Comparison of ENCODE assay signal across 13 cellular contexts in the genomic region with DNA sequence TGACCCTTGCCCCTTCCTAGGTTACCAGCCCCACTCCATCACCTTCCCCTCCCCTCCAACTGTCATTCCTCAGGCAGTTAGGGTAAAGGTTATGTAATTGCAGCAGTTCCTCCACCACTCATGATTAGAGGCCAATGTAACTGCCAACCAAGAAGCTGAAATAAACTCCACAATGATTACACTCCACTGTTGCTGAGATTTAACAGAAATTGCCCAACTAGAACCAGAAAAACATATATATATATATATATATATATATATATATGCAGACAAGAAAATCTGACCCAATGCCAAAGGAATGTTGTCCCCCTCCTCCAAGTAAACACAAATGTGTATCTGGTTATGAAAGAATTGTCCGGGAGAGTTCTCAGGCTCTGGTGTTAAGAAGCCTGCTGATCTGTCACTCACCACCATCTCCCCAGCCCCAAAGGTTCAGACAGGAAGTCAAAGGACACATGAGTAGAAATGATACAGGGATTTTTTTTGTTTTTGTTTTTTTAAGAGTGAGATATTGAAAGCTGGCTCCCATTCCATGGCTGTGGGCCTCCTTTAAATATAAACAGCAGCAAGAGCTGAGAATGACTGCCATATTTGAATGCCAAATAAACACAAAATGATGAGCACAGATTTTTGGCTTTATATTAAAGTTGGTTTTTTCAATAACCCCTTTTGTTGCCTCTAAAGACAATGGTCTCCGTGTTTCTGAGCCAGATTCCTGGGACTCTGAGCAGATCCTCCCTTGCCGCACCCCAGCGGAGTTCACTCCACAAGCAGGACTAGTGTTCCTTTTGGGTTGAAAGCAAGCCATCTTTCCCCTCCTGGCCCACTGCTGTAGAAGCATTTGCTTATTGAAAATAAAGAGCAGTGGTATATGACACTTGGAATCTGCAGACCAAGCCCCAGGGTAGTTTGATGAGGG.
DNase-seq lines count a peak whose midpoint lies in the region; ATAC-seq and TF ChIP-seq lines count a peak whose summit lies in the region.
"Had no signal": no experiment of that assay in that cellular context is flagged by ENCODE, and none has a peak within 500 bp of the region (broad histone marks: within the 10 kb centered on the region; RNA-seq: fewer than 3 reads in every experiment).

No MANE protein-coding gene starts in this region.

- ATAC-seq in GM18858 (IDR thresholded peaks at IDR 0.05; ENCODE audit: unreplicated experiment) (no peak), GM19452 (IDR thresholded peaks at IDR 0.05; ENCODE audit: unreplicated experiment) (no peak)
- ATAC-seq: activated T-cell treated with anti-CD3 and anti-CD28 coated beads, Interleukin-2, amount 50 U/mL, for 72 hours; HCT116 had no signal

- POLR2A ChIA-PET in HEK293T (lab: Yijun Ruan, JAX) = no interaction called here

- DNase-seq in HEK293T (ENCODE audit: extremely low spot score) (no peak), astrocyte of the hippocampus (ENCODE audit: low read depth, low spot score) (peak; percentile 15), iris pigment epithelial cell (ENCODE audit: low read depth) (peak; percentile 93), skeletal muscle cell (ENCODE audit: low read depth) (peak; percentile 79), NCI-H2196 (lab: John Stamatoyannopoulos, UW; ENCODE audit: unreplicated experiment) (no peak), NCI-H446 treated with DMSO at 0.1 percent for 48 hours (lab: John Stamatoyannopoulos, UW) (no peak)
- DNase-seq: activated T-cell treated with anti-CD3 and anti-CD28 coated beads, Interleukin-2, amount 50 U/mL, for 72 hours; NCI-H510A; upper lobe of left lung had no signal

- no peak overlapping the region for H3K4me3 ChIP-seq in skeletal muscle cell (ENCODE audit: low read depth, low read length)
- H3K4me3 ChIP-seq: right atrium auricular region, upper lobe of left lung had no signal

- CTCF ChIA-PET in HEK293T (lab: Yijun Ruan, JAX) = no interaction called here

TF ChIP-seq in HEK293T, 16 proteins besides CTCF, POLR2A, EP300 and RAD21:
- TF ChIP-seq FOXA1 (IDR thresholded peaks at IDR 0.05) (no peak), BHLHE40 (IDR thresholded peaks at IDR 0.05; ENCODE audit: borderline replicate concordance) (no peak), ARNT (IDR thresholded peaks at IDR 0.05) (no peak)
- TF ChIP-seq, protein P1, sequence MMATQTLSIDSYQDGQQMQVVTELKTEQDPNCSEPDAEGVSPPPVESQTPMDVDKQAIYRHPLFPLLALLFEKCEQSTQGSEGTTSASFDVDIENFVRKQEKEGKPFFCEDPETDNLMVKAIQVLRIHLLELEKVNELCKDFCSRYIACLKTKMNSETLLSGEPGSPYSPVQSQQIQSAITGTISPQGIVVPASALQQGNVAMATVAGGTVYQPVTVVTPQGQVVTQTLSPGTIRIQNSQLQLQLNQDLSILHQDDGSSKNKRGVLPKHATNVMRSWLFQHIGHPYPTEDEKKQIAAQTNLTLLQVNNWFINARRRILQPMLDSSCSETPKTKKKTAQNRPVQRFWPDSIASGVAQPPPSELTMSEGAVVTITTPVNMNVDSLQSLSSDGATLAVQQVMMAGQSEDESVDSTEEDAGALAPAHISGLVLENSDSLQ (IDR thresholded peaks at IDR 0.05) = peak; percentile 32
TF ChIP-seq in HEK293T: peak in this region for 1.

Comparison
In these comparisons a context has a peak if more than half of its experiments do, and no peak if none do; other contexts are left out.
1. DNase-seq: peak in astrocyte of the hippocampus (single experiment), iris pigment epithelial cell (single experiment) and skeletal muscle cell (single experiment); none in HEK293T (single experiment), NCI-H2196 (single experiment) and NCI-H446 treated with DMSO at 0.1 percent for 48 hours (single experiment).